Comparison of ENCODE assay signal across 1 cellular context in genomic region chr7:110944966-110945644, GRCh38.
A peak's percentile ranks its signal among the peaks of the same experiment; 100 is the strongest.
TF ChIP-seq lines count a peak whose summit lies in the region.

No MANE protein-coding gene starts in this region.

TF ChIP-seq in H1, 55 proteins besides CTCF, POLR2A, EP300 and RAD21:
- TF ChIP-seq CHD7 (IDR thresholded peaks at IDR 0.05; ENCODE audit: insufficient replicate concordance, low read length): peak; percentile 30
- TF ChIP-seq TEAD4 (IDR thresholded peaks at IDR 0.05; ENCODE audit: low read depth, low read length): peak; percentile 47; the same call in 1 of the 2 replicates
- TF ChIP-seq JUND (IDR thresholded peaks at IDR 0.05; ENCODE audit: low read length): no peak
